8 cellular contexts compared by ENCODE assay signal in the genomic region with DNA sequence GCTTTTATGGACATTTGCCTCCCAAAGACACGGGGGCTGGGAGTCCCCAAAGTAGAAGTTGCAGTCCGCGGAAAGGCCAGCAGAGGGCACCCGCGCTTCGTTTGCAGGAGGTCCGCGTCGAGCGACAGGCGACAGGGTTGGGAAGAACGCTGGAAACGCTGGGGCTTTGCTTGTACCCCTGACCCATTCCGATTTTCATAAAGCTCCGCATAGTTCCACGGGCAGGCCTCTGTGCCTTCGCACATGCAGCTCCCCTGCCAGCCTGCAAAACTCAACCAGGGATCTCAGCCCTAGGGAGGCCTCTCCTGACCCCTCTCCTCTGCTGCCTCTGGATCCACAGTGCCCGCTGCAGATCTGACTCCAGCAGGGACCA. TPM values are rescaled to one million over a fixed set of nuclear protein-coding genes. Genes with fewer than 3 reads are reported as not detected.
A peak's percentile ranks its signal among the peaks of the same experiment; 100 is the strongest.
DNase-seq lines count a peak whose midpoint lies in the region; ATAC-seq and TF ChIP-seq lines count a peak whose summit lies in the region.

No MANE protein-coding gene starts in this region.

- no peak overlapping the region for H3K4me3 Mint-ChIP-seq in endothelial cell (ENCODE audit: unreplicated experiment)

- no peak overlapping the region for H3K27ac Mint-ChIP-seq in endothelial cell (ENCODE audit: unreplicated experiment)

- H3K36me3 ChIP-seq in NT2/D1 (ENCODE audit: insufficient read depth, insufficient read length, low read length): no peaks in the 10 kb centered on the region

- H3K9me3 ChIP-seq in NT2/D1 (ENCODE audit: insufficient read depth, low read length): no peaks in the 10 kb centered on the region

- peaks cover 25% of the 10 kb centered on the region for H3K4me1 Mint-ChIP-seq in endothelial cell (ENCODE audit: unreplicated experiment)

- H3K27me3 Mint-ChIP-seq in endothelial cell (ENCODE audit: unreplicated experiment): peaks cover 12% of the 10 kb centered on the region

- CTCF ChIA-PET in HEK293T (lab: Yijun Ruan, JAX): interaction anchor here (0.6 to 5.9 kb wide), 36 partner anchors 8 to 1551 kb away, joined by 3 to 159 read pairs (median 5); a partner anchor contains a TSS

- no peaks in the 10 kb centered on the region for H3K36me3 Mint-ChIP-seq in endothelial cell (ENCODE audit: low read depth, unreplicated experiment)

- TF ChIP-seq CTCF in endothelial cell (IDR thresholded peaks at IDR 0.05; ENCODE audit: unreplicated experiment): peak; percentile 93

- no peaks in the 10 kb centered on the region for H3K27me3 ChIP-seq in NT2/D1 (ENCODE audit: insufficient read depth, insufficient read length)

- H3K4me3 ChIP-seq in NT2/D1 (ENCODE audit: insufficient read length, low read depth): no peak overlapping the region

- no peaks in the 10 kb centered on the region for H3K9me3 Mint-ChIP-seq in endothelial cell (ENCODE audit: unreplicated experiment)

- H3K4me1 ChIP-seq in NT2/D1 (ENCODE audit: insufficient read depth, insufficient read length): peaks cover 33% of the 10 kb centered on the region

- DNase-seq in Ammon's horn (ENCODE audit: low spot score) (peak; percentile 89), HEK293T (ENCODE audit: extremely low spot score) (peak; percentile 91), NT2/D1 (ENCODE audit: low read depth, low spot score) (peak; percentile 82), endothelial cell (ENCODE audit: low spot score) (peak; percentile 92), middle frontal gyrus (ENCODE audit: extremely low spot score, low spot score) (peak; percentile 85)
- DNase-seq in activated CD8-positive, alpha-beta memory T cell treated with anti-CD3 and anti-CD28 coated beads, Interleukin-2, amount 50 U/mL, for 24 hours (ENCODE audit: extremely low read depth): peak; percentile 62
- peak; percentile 59 to 65 for DNase-seq in stimulated activated CD8-positive, alpha-beta memory T cell treated with anti-CD3 and anti-CD28 coated beads, Interleukin-4, amount 100 ng/mL, for 1 hour (ENCODE audit: low read depth in 2 of 2, low spot score in 1 of 2)

- ATAC-seq in HG02610 (IDR thresholded peaks at IDR 0.05; ENCODE audit: unreplicated experiment): no peak

- POLR2A ChIA-PET in HEK293T (lab: Yijun Ruan, JAX): interaction anchor here (0.6 to 4.0 kb wide), 6 partner anchors 15 to 109 kb away, joined by 3 to 36 read pairs (median 4); a partner anchor contains a TSS

- peak overlapping the region; percentile 62 for H3K9ac ChIP-seq in NT2/D1 (ENCODE audit: insufficient read length, low read depth)

TF ChIP-seq in HEK293T, 16 proteins besides CTCF, POLR2A, EP300 and RAD21:
- TF ChIP-seq TARDBP (IDR thresholded peaks at IDR 0.05) (no peak), FOXK2 (IDR thresholded peaks at IDR 0.05) (no peak), HDGF (IDR thresholded peaks at IDR 0.05; ENCODE audit: borderline replicate concordance) (no peak)
- TF ChIP-seq, protein P1, sequence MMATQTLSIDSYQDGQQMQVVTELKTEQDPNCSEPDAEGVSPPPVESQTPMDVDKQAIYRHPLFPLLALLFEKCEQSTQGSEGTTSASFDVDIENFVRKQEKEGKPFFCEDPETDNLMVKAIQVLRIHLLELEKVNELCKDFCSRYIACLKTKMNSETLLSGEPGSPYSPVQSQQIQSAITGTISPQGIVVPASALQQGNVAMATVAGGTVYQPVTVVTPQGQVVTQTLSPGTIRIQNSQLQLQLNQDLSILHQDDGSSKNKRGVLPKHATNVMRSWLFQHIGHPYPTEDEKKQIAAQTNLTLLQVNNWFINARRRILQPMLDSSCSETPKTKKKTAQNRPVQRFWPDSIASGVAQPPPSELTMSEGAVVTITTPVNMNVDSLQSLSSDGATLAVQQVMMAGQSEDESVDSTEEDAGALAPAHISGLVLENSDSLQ (IDR thresholded peaks at IDR 0.05): peak; percentile 19; the same call in 1 of the 2 replicates

RNA-seq across cellular contexts. Expression of a gene that starts 44.2 kb away (rescaled TPM):
- 80.5 TPM for total RNA-seq in endothelial cell (ENCODE audit: unreplicated experiment)
